Comparison of ENCODE assay signal across 21 cellular contexts in the genomic region with DNA sequence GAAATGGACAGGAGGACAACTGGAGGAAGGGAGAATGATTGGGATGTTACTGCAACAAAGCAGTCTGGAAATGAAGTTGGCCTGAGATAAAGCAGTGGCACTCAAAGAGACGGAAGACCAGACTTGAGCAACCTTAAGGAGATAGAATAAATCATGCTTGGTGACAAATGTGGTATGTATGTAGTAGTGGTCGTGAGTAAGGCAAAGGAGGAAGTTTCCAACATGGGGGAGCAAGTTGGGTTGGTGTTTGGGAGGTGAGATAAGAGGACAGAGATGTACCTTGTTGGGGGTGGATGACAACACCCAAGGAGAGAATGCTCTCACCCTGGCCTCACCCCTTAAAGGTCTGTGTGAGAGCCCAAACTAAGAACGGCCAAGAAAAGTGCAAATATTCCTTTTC.
A peak's percentile ranks its signal among the peaks of the same experiment; 100 is the strongest.
DNase-seq lines count a peak whose midpoint lies in the region; ATAC-seq, FAIRE-seq and TF ChIP-seq lines count a peak whose summit lies in the region.
"Had no signal": no experiment of that assay in that cellular context is flagged by ENCODE, and none has a peak within 500 bp of the region (broad histone marks: within the 10 kb centered on the region; RNA-seq: fewer than 3 reads in every experiment).

No MANE protein-coding gene starts in this region.

- H3K4me1 Mint-ChIP-seq in nephron: peaks cover 6% of the 10 kb centered on the region

- TF ChIP-seq CTCF in bronchial epithelial cell (IDR thresholded peaks at IDR 0.05; ENCODE audit: insufficient read depth, low read length, severe bottlenecking) (no peak), nephron (IDR thresholded peaks at IDR 0.05; ENCODE audit: unreplicated experiment in 3 of 3) (no peak), left lung (IDR thresholded peaks at IDR 0.05) (no peak)

- H3K9me3 ChIP-seq in left lung: no peaks in the 10 kb centered on the region
- H3K9me3 ChIP-seq: A549, Peyer's patch had no signal

- intact Hi-C loops in left lung (cut with DNase I): no loop called here

- no peaks in the 10 kb centered on the region for H3K36me3 Mint-ChIP-seq in nephron (ENCODE audit: low read depth)
- H3K36me3 Mint-ChIP-seq: CD4-positive, CD25-positive, alpha-beta regulatory T cell had no signal

- H3K4me1 ChIP-seq in left lung: peaks cover 0 to 5% of the 10 kb centered on the region in 2 donors
- H3K4me1 ChIP-seq: Peyer's patch had no signal

- H3K27ac Mint-ChIP-seq in nephron: peak overlapping the region in 2 of 3 experiments; percentile 1 to 25
- H3K27ac Mint-ChIP-seq: CD4-positive, CD25-positive, alpha-beta regulatory T cell had no signal

- FAIRE-seq in GM12891 (lab: Jason Lieb, UNC) (peak; percentile 20), bronchial epithelial cell (lab: Jason Lieb, UNC) (no peak)
- FAIRE-seq: A549 had no signal

- H3K27ac ChIP-seq in left lung: no peak overlapping the region
- H3K27ac ChIP-seq: A549, GM23248, Peyer's patch had no signal

- H3K36me3 ChIP-seq in bronchial epithelial cell (ENCODE audit: control insufficient read depth, insufficient read depth, low read length) (no peaks in the 10 kb centered on the region), left lung (no peaks in the 10 kb centered on the region)
- H3K36me3 ChIP-seq: Peyer's patch had no signal

- ATAC-seq in GM21576 (IDR thresholded peaks at IDR 0.05; ENCODE audit: unreplicated experiment) (no peak), left lung (no peak), HG03457 (IDR thresholded peaks at IDR 0.05; ENCODE audit: unreplicated experiment) (no peak)
- ATAC-seq: A549, SK-N-SH treated with all-trans-retinoic acid at 6 μM for 48 hours had no signal

- H3K27me3 Mint-ChIP-seq in nephron (ENCODE audit: low read depth): no peaks in the 10 kb centered on the region
- H3K27me3 Mint-ChIP-seq: CD4-positive, CD25-positive, alpha-beta regulatory T cell had no signal

- TF ChIP-seq POLR2A in GM12891 (IDR thresholded peaks at IDR 0.05; ENCODE audit: low read depth, low read length): no peak

- H3K4me3 Mint-ChIP-seq in nephron: no peak overlapping the region
- H3K4me3 Mint-ChIP-seq: CD4-positive, CD25-positive, alpha-beta regulatory T cell had no signal

- H3K27me3 ChIP-seq in bronchial epithelial cell (ENCODE audit: control insufficient read depth, insufficient read depth, low read length) (no peaks in the 10 kb centered on the region), left lung (no peaks in the 10 kb centered on the region)
- H3K27me3 ChIP-seq: Peyer's patch had no signal

- H3K4me3 ChIP-seq in bronchial epithelial cell (ENCODE audit: low read depth, low read length) (no peak overlapping the region), left lung (no peak overlapping the region)
- H3K4me3 ChIP-seq: A549, GM23248, Peyer's patch had no signal

- DNase-seq in GM12891 (ENCODE audit: insufficient read length, low spot score): no peak
- peak; percentile 55 for DNase-seq in NCI-H226
- peak; percentile 30 for DNase-seq in bronchial epithelial cell (ENCODE audit: low read depth)
- DNase-seq in left lung: no peak
- no peak for DNase-seq in NCI-H187 (lab: John Stamatoyannopoulos, UW)
- DNase-seq: CD4-positive, CD25-positive, alpha-beta regulatory T cell; DMS79 treated with DMSO at 0.1 percent for 48 hours; GM23248; HCEC 1CT; KG1; NCI-H1417 treated with DMSO at 0.1 percent for 48 hours; NCI-H1930; NCI-H2227 treated with DMSO at 0.1 percent for 48 hours; NCI-H524 treated with DMSO at 0.1 percent for 48 hours; NCI-H82; Peyer's patch had no signal

- no peaks in the 10 kb centered on the region for H3K9me3 Mint-ChIP-seq in nephron
- H3K9me3 Mint-ChIP-seq: CD4-positive, CD25-positive, alpha-beta regulatory T cell had no signal

TF ChIP-seq in GM12891, 5 proteins besides CTCF, POLR2A, EP300 and RAD21:
- no peak for TF ChIP-seq SPI1 (IDR thresholded peaks at IDR 0.05; ENCODE audit: low read depth, low read length)
- no peak for TF ChIP-seq PAX5 (IDR thresholded peaks at IDR 0.05; ENCODE audit: insufficient read depth, low read length, severe bottlenecking)
- no peak for TF ChIP-seq TAF1 (IDR thresholded peaks at IDR 0.05; ENCODE audit: low read depth, low read length)
- TF ChIP-seq POU2F2 (IDR thresholded peaks at IDR 0.05; ENCODE audit: low read depth, low read length): no peak
- TF ChIP-seq POLR2AphosphoS5 (IDR thresholded peaks at IDR 0.05; ENCODE audit: low read depth, low read length): no peak
TF ChIP-seq in GM12891: peak in this region for 0.

Comparison
In these comparisons a context has a peak if more than half of its experiments do, and no peak if none do; other contexts are left out.
1. DNase-seq: peak in NCI-H226 (single experiment) and bronchial epithelial cell (single experiment); none in GM12891 (single experiment), left lung (0 of 2) and NCI-H187 (0 of 2).